1 cellular context compared by ENCODE assay signal in genomic region chr17:36768355-36768754, GRCh38.
TF ChIP-seq lines count a peak whose summit lies in the region.

No MANE protein-coding gene starts in this region.

TF ChIP-seq in GM12878, 131 proteins besides CTCF, POLR2A, EP300 and RAD21 (continued from another document):
- TF ChIP-seq CUX1 (IDR thresholded peaks at IDR 0.05; ENCODE audit: insufficient replicate concordance, low read depth, low read length): no peak
- TF ChIP-seq SIN3A (IDR thresholded peaks at IDR 0.05; ENCODE audit: low read depth, low read length): no peak
- no peak for TF ChIP-seq SMAD5 (IDR thresholded peaks at IDR 0.05; ENCODE audit: low read depth)
